In genomic region chr18:22272242-22272641, GRCh38 we compare ENCODE assay signal across 1 cellular context.
TF ChIP-seq lines count a peak whose summit lies in the region.

No MANE protein-coding gene starts in this region.

TF ChIP-seq in GM23338, 12 proteins besides CTCF, POLR2A, EP300 and RAD21 (continued from another document):
- no peak for TF ChIP-seq POLR2AphosphoS5 (IDR thresholded peaks at IDR 0.05; ENCODE audit: low read depth)
- TF ChIP-seq CREB1 (CRISPR knock-in tag; IDR thresholded peaks at IDR 0.05; ENCODE audit: low read depth), result no peak
